In genomic region chr9:122418016-122418415, GRCh38 we compare ENCODE assay signal across 39 cellular contexts. TPM values are rescaled to one million over a fixed set of nuclear protein-coding genes. Genes with fewer than 3 reads are reported as not detected.
"Had no signal": no experiment of that assay in that cellular context is flagged by ENCODE, and none has a peak within 500 bp of the region (broad histone marks: within the 10 kb centered on the region; RNA-seq: fewer than 3 reads in every experiment).

No MANE protein-coding gene starts in this region.

- H3K27me3 Mint-ChIP-seq: T-helper 17 cell had no signal

- ATAC-seq: activated naive CD8-positive, alpha-beta T cell treated with anti-CD3 and anti-CD28 coated beads, Interleukin-2, amount 50 U/mL, for 24 hours; PC-3; T-cell; T-helper 17 cell had no signal

- H3K27me3 ChIP-seq: Peyer's patch, SJSA1 had no signal

- H3K27ac Mint-ChIP-seq: activated B cell treated with CpG ODN at 0.5 μM for 24 hours; activated CD4-positive, alpha-beta memory T cell treated with anti-CD3 and anti-CD28 coated beads for 36 hours; activated naive CD4-positive, alpha-beta T cell treated with anti-CD3 and anti-CD28 coated beads, Interleukin-2, amount 10 ng/mL, durations not matched to agents 7 days and 5 days; activated naive CD8-positive, alpha-beta T cell; activated naive CD8-positive, alpha-beta T cell treated with anti-CD3 and anti-CD28 coated beads, Interleukin-2, amount 50 U/mL, for 24 hours; T-cell; T-helper 17 cell had no signal

- H3K36me3 Mint-ChIP-seq: activated naive CD4-positive, alpha-beta T cell treated with anti-CD3 and anti-CD28 coated beads, Interleukin-2, amount 10 ng/mL, durations not matched to agents 7 days and 5 days had no signal

- DNase-seq: activated B cell treated with CpG ODN at 0.5 μM for 24 hours; activated CD4-positive, alpha-beta memory T cell treated with anti-CD3 and anti-CD28 coated beads for 36 hours; activated CD4-positive, alpha-beta T cell treated with anti-CD3 and anti-CD28 coated beads for 4 hours; activated CD4-positive, alpha-beta T cell treated with anti-CD3 and anti-CD28 coated beads, Interleukin-2, amount 50 U/mL, for 1 hour; activated CD4-positive, CD25-positive, alpha-beta regulatory T cell treated with anti-CD3 and anti-CD28 coated beads, Interleukin-2, amount 50 U/mL, for 72 hours; activated CD8-positive, alpha-beta memory T cell treated with anti-CD3 and anti-CD28 coated beads, Interleukin-2, amount 50 U/mL, for 4 hours; activated effector memory CD4-positive, alpha-beta T cell treated with Interleukin-2 at 50 U/mL for 16 hours; activated naive CD4-positive, alpha-beta T cell treated with anti-CD3 and anti-CD28 coated beads, Interleukin-2, amount 10 ng/mL, durations not matched to agents 7 days and 5 days; activated naive CD8-positive, alpha-beta T cell treated with anti-CD3 and anti-CD28 coated beads, Interleukin-2, amount 50 U/mL, for 24 hours; activated T-cell treated with anti-CD3 and anti-CD28 coated beads, Interleukin-2, amount 50 U/mL, for 48 hours; amniotic stem cell; aorta; caudate nucleus; Karpas-422; KBM-7; NCI-H1048; NCI-H1105 treated with DMSO at 0.1 percent for 48 hours; NCI-H1436; NCI-H1694; NCI-H1930; NCI-H2081 treated with DMSO at 0.1 percent for 48 hours; NCI-H226; NCI-H446 treated with DMSO at 0.1 percent for 48 hours; NCI-H524; NCI-H69; NCI-H82; NK-92 treated with Interleukin-12 subunit alpha and Interleukin-12 subunit beta, amount 100 ng/mL, for 24 hours; PC-3; Peyer's patch; RPMI8226; SHP77 treated with DMSO at 0.1 percent for 48 hours; SK-N-SH; T-cell; T-helper 17 cell; T-helper 9 cell had no signal

- H3K4me3 ChIP-seq: Peyer's patch, SJSA1 had no signal

- H3K4me1 ChIP-seq: Peyer's patch, SJSA1 had no signal

- H3K4me1 Mint-ChIP-seq: activated naive CD4-positive, alpha-beta T cell treated with anti-CD3 and anti-CD28 coated beads, Interleukin-2, amount 10 ng/mL, durations not matched to agents 7 days and 5 days; T-cell had no signal

- H3K9me3 ChIP-seq: SJSA1, SK-N-SH had no signal

- H3K4me3 Mint-ChIP-seq: activated B cell treated with CpG ODN at 0.5 μM for 24 hours; activated CD4-positive, alpha-beta memory T cell treated with anti-CD3 and anti-CD28 coated beads for 36 hours; activated naive CD4-positive, alpha-beta T cell treated with anti-CD3 and anti-CD28 coated beads, Interleukin-2, amount 10 ng/mL, durations not matched to agents 7 days and 5 days; activated naive CD8-positive, alpha-beta T cell; activated naive CD8-positive, alpha-beta T cell treated with anti-CD3 and anti-CD28 coated beads, Interleukin-2, amount 50 U/mL, for 24 hours; T-cell; T-helper 17 cell had no signal

- H3K36me3 ChIP-seq: Peyer's patch, SJSA1 had no signal

- H3K27ac ChIP-seq: Peyer's patch, SJSA1, VCaP had no signal

RNA-seq across cellular contexts. Expression of gene OR1J1, which starts 59.7 kb away (rescaled TPM):
- total RNA-seq: activated B cell treated with CpG ODN at 0.5 μM for 24 hours; activated CD4-positive, alpha-beta memory T cell treated with anti-CD3 and anti-CD28 coated beads for 36 hours; aorta; MCF 10A; PC-3; Peyer's patch; SJSA1; T-cell; T-helper 17 cell had no signal
